In the genomic region with DNA sequence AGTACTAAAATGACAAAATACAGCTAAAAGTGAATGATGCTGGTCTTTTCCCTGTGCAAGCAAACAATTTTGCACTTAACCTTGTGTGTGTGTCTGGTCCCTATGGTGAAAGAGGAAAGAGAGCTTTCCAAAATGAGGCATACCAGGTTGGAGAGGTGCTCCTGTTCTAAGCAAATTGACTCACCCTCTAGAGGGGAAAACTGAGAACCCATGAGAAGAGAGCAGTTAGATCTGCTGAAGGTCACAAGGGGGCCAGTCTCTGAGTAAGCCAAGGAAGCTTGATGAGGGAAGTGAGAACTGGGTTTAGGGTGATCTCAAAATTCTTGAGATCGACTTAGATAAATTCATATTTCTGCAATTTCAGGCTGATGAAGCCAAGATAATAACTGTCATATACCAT, we compare ENCODE assay signal across 21 cellular contexts.
A peak's percentile ranks its signal among the peaks of the same experiment; 100 is the strongest.
DNase-seq lines count a peak whose midpoint lies in the region; ATAC-seq and TF ChIP-seq lines count a peak whose summit lies in the region.
"Had no signal": no experiment of that assay in that cellular context is flagged by ENCODE, and none has a peak within 500 bp of the region (broad histone marks: within the 10 kb centered on the region; RNA-seq: fewer than 3 reads in every experiment).

No MANE protein-coding gene starts in this region.

- no peaks in the 10 kb centered on the region for H3K9me2 ChIP-seq in Loucy (replicated peaks; ENCODE audit: low read depth, low read length)

- in situ Hi-C loops in SK-MEL-5 (cut with HindIII; ENCODE audit: low pct_unique_long_range_greater_than_20kb, low sequenced_read_pairs), result no loop called here

- H3K36me3 ChIP-seq in Loucy (ENCODE audit: insufficient read depth, low read length) (no peaks in the 10 kb centered on the region), left lung (no peaks in the 10 kb centered on the region), prostate gland (no peaks in the 10 kb centered on the region)
- H3K36me3 ChIP-seq: BLaER1, SJCRH30 had no signal

- H3K27ac ChIP-seq in left lung, result no peak overlapping the region
- no peak overlapping the region for H3K27ac ChIP-seq in prostate gland
- H3K27ac ChIP-seq: A549, BLaER1, HL-60, SJCRH30 had no signal

- peak; percentile 69 for ATAC-seq in left lung
- ATAC-seq: A549 had no signal

- H3K27me3 ChIP-seq in Loucy (ENCODE audit: insufficient read depth, low read length, poor library complexity, severe bottlenecking) (no peaks in the 10 kb centered on the region), left lung (no peaks in the 10 kb centered on the region), prostate gland (replicated peaks; ENCODE audit: insufficient read depth) (no peaks in the 10 kb centered on the region)
- H3K27me3 ChIP-seq: BLaER1, SJCRH30 had no signal

- H3F3A ChIP-seq in Loucy (ENCODE audit: low read depth), result no peaks in the 10 kb centered on the region

- H3K9me3 ChIP-seq in Loucy (ENCODE audit: insufficient read depth, low read depth, low read length) (no peaks in the 10 kb centered on the region), left lung (no peaks in the 10 kb centered on the region), prostate gland (no peaks in the 10 kb centered on the region)
- H3K9me3 ChIP-seq: A549, BLaER1, SJCRH30 had no signal

- no peak for TF ChIP-seq POLR2A in prostate gland (IDR thresholded peaks at IDR 0.05)

- H2AFZ ChIP-seq in Loucy (ENCODE audit: low read length), result peak overlapping the region; percentile 47; the same call in 1 of the 2 replicates

- intact Hi-C loops in left lung (cut with DNase I), result no loop called here
- intact Hi-C loops in prostate gland (cut with DNase I), result no loop called here

- peak; percentile 23 for DNase-seq in DMS53 treated with DMSO at 0.1 percent for 48 hours (lab: John Stamatoyannopoulos, UW; ENCODE audit: unreplicated experiment)
- DNase-seq in SK-MEL-5 (ENCODE audit: low read depth, low spot score), result peak; percentile 11
- no peak for DNase-seq in left lung
- no peak for DNase-seq in DMS114 treated with DMSO at 0.1 percent for 48 hours (lab: John Stamatoyannopoulos, UW; ENCODE audit: unreplicated experiment)
- no peak for DNase-seq in activated naive CD4-positive, alpha-beta T cell treated with anti-CD3 and anti-CD28 coated beads, Interleukin-2, amount 50 U/mL, for 16 hours
- DNase-seq in prostate gland (ENCODE audit: low spot score), result no peak
- DNase-seq: CD4-positive, alpha-beta memory T cell; DMS79 treated with DMSO at 0.1 percent for 48 hours; HCEC 1CT; IMR-90; NCI-H1105 treated with DMSO at 0.1 percent for 48 hours; NCI-H1694; NCI-H2107; NCI-H2227 treated with DMSO at 0.1 percent for 48 hours; NCI-H510A treated with DMSO at 0.1 percent for 48 hours; NCI-H82; SJCRH30 had no signal

- WGBS in prostate gland, result 81% methylated on average over 1 of the region's 1 CpG

- TF ChIP-seq CTCF in Loucy (conservative IDR thresholded peaks at IDR 0.05; ENCODE audit: low read length), result no peak
- no peak for TF ChIP-seq CTCF in left lung (IDR thresholded peaks at IDR 0.05)
- no peak for TF ChIP-seq CTCF in prostate gland (IDR thresholded peaks at IDR 0.05)

- H3K4me1 ChIP-seq in Loucy (ENCODE audit: insufficient read depth, low read length, poor library complexity, severe bottlenecking) (no peaks in the 10 kb centered on the region), left lung (no peaks in the 10 kb centered on the region), prostate gland (replicated peaks) (no peaks in the 10 kb centered on the region)
- H3K4me1 ChIP-seq: BLaER1 had no signal

- H4K20me1 ChIP-seq in Loucy (ENCODE audit: insufficient read depth, low read length, poor library complexity, severe bottlenecking), result no peaks in the 10 kb centered on the region
- H4K20me1 ChIP-seq: BLaER1 had no signal

- H3K79me2 ChIP-seq in Loucy (ENCODE audit: insufficient read depth, low read length), result no peaks in the 10 kb centered on the region

- no peak overlapping the region for H3K4me2 ChIP-seq in Loucy (ENCODE audit: low read depth, low read length, poor library complexity, severe bottlenecking)
- H3K4me2 ChIP-seq: A549, BLaER1 had no signal

- H3K4me3 ChIP-seq in Loucy (ENCODE audit: low read length, poor library complexity, severe bottlenecking) (no peak overlapping the region), left lung (no peak overlapping the region), prostate gland (no peak overlapping the region)
- H3K4me3 ChIP-seq: A549, BLaER1, SJCRH30 had no signal

- no peak overlapping the region for H3K9ac ChIP-seq in Loucy (ENCODE audit: low read depth, low read length, poor library complexity, severe bottlenecking)
- H3K9ac ChIP-seq: BLaER1 had no signal

Comparison
In these comparisons a context has a peak if more than half of its experiments do, and no peak if none do; other contexts are left out.
1. DNase-seq: peak in DMS53 treated with DMSO at 0.1 percent for 48 hours (single experiment) and SK-MEL-5 (single experiment); none in left lung (0 of 2), DMS114 treated with DMSO at 0.1 percent for 48 hours (single experiment), activated naive CD4-positive, alpha-beta T cell treated with anti-CD3 and anti-CD28 coated beads, Interleukin-2, amount 50 U/mL, for 16 hours (single experiment) and prostate gland (single experiment).